ENCODE assay signal across 28 cellular contexts in the genomic region with DNA sequence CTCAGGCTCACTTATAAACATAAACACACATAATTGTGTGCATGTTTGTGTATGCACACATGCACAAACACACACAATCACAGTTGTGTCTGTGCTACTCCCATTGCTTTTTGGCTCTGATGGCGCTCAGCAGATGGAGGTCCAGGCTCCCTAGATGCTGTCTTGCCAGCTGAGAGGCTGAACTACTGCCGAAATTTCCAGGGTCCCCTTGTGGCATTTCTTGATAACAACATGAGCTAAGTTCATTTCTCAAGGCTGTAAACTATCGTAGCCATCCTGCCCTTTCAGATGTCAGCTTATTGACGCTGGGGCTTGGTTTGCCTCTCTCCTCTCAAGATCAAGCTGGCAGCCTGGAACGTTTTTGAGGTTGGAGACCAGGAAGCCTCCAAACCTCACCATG.
A peak's percentile ranks its signal among the peaks of the same experiment; 100 is the strongest.
DNase-seq lines count a peak whose midpoint lies in the region; ATAC-seq and TF ChIP-seq lines count a peak whose summit lies in the region.
"Had no signal": no experiment of that assay in that cellular context is flagged by ENCODE, and none has a peak within 500 bp of the region (broad histone marks: within the 10 kb centered on the region; RNA-seq: fewer than 3 reads in every experiment).

No MANE protein-coding gene starts in this region.

- peak overlapping the region in 7 of 11 experiments; percentile 4 to 81 (median 21); a peak in 6 of 22 replicates for H3K4me2 ChIP-seq in BLaER1 treated with 17β-estradiol and CSF1 and Interleukin-3, amounts not matched to agents 10 nM and 100 nM
- H3K4me2 ChIP-seq in H9 (ENCODE audit: insufficient read depth, insufficient read length, low read length) = no peak overlapping the region
- no peak overlapping the region for H3K4me2 ChIP-seq in hepatocyte
- H3K4me2 ChIP-seq: smooth muscle cell had no signal

- peaks cover 0 to 20% (median 0%) of the 10 kb centered on the region in 11 experiments; a peak in 3 of 22 replicates for H3K36me3 ChIP-seq in BLaER1 treated with 17β-estradiol and CSF1 and Interleukin-3, amounts not matched to agents 10 nM and 100 nM
- no peaks in the 10 kb centered on the region for H3K36me3 ChIP-seq in endodermal cell (ENCODE audit: control insufficient read depth, insufficient read depth, low read length)
- H3K36me3 ChIP-seq in hepatocyte (replicated peaks; ENCODE audit: insufficient read depth, low read depth) = no peaks in the 10 kb centered on the region
- H3K36me3 ChIP-seq: right atrium auricular region, SJSA1, tibial artery, vagina had no signal

- H3K14ac ChIP-seq in H9 (ENCODE audit: insufficient read depth, low read length) = no peak overlapping the region

- H3K27ac ChIP-seq in BLaER1 treated with 17β-estradiol and CSF1 and Interleukin-3, amounts not matched to agents 10 nM and 100 nM = peak overlapping the region in 6 of 11 experiments; percentile 15 to 100 (median 98); a peak in 11 of 22 replicates
- H3K27ac ChIP-seq in H9 (ENCODE audit: insufficient read length, low read depth, low read length) = no peak overlapping the region
- no peak overlapping the region for H3K27ac ChIP-seq in endodermal cell (ENCODE audit: low read depth, low read length)
- H3K27ac ChIP-seq in hepatocyte = no peak overlapping the region
- H3K27ac ChIP-seq: C4-2B, right atrium auricular region, SJSA1, tibial artery, vagina had no signal

- no peak overlapping the region for H3K56ac ChIP-seq in H9 (ENCODE audit: insufficient read length, low read depth, low read length)

- no peaks in the 10 kb centered on the region for H4K20me1 ChIP-seq in BLaER1 treated with 17β-estradiol and CSF1 and Interleukin-3, amounts not matched to agents 10 nM and 100 nM
- H4K20me1 ChIP-seq in H9 (ENCODE audit: control insufficient read depth, insufficient read depth, insufficient read length) (no peaks in the 10 kb centered on the region), hepatocyte (ENCODE audit: insufficient read depth, poor library complexity, severe bottlenecking) (no peaks in the 10 kb centered on the region)

- H4K8ac ChIP-seq in H9 (replicated peaks; ENCODE audit: insufficient read length, low read depth, low read length) = no peak overlapping the region

- no peak overlapping the region for H3K18ac ChIP-seq in H9 (ENCODE audit: insufficient read length, low read depth, low read length)

- H3K23me2 ChIP-seq in H9 (ENCODE audit: insufficient read length, low read depth, low read length, poor library complexity, severe bottlenecking) = no peaks in the 10 kb centered on the region

- H3K79me1 ChIP-seq in H9 (ENCODE audit: insufficient read depth, low read depth, low read length, poor library complexity, severe bottlenecking) = no peaks in the 10 kb centered on the region

- WGBS in H9 (ENCODE audit: extremely low coverage, insufficient read length, low lambda C conversion rate) = no CpG with 5 or more reads among the region's 5 CpGs
- 90 to 92% methylated on average over 5 of the region's 5 CpGs for WGBS in endodermal cell (ENCODE audit: insufficient coverage in 1 of 2, insufficient read length in 1 of 2), 2 experiments
- 87% methylated on average over 5 of the region's 5 CpGs for WGBS in hepatocyte (ENCODE audit: low lambda C conversion rate, missing lambda C conversion rate)

- H3K4me1 ChIP-seq in BLaER1 treated with 17β-estradiol and CSF1 and Interleukin-3, amounts not matched to agents 10 nM and 100 nM = peaks cover 24 to 58% (median 55%) of the 10 kb centered on the region in 10 experiments
- no peaks in the 10 kb centered on the region for H3K4me1 ChIP-seq in H9 (ENCODE audit: insufficient read depth, low read length)
- no peaks in the 10 kb centered on the region for H3K4me1 ChIP-seq in endodermal cell (ENCODE audit: control insufficient read depth, insufficient read depth, low read length)
- H3K4me1 ChIP-seq in hepatocyte (ENCODE audit: insufficient read depth) = no peaks in the 10 kb centered on the region
- H3K4me1 ChIP-seq: right atrium auricular region, vagina had no signal

- H3K36me3 Mint-ChIP-seq in H9 (ENCODE audit: insufficient read depth in 1 of 3, low read depth in 3 of 3) (no peaks in the 10 kb centered on the region; a peak in 1 of 7 replicates), endodermal cell (ENCODE audit: low read depth) (no peaks in the 10 kb centered on the region)

- H3K9me3 Mint-ChIP-seq in H9 (no peaks in the 10 kb centered on the region), endodermal cell (peaks cover 3% of the 10 kb centered on the region)
- H3K9me3 Mint-ChIP-seq: activated T-cell treated with anti-CD3 and anti-CD28 coated beads, Interleukin-2, amount 50 U/mL, for 72 hours had no signal

- 0 out of 22 replicates have a peak, but pooled peaks cover 0 to 3% (median 0%) of the 10 kb centered on the region in 11 experiments for H3K27me3 ChIP-seq in BLaER1 treated with 17β-estradiol and CSF1 and Interleukin-3, amounts not matched to agents 10 nM and 100 nM
- H3K27me3 ChIP-seq in H9 (ENCODE audit: insufficient read depth, low read length) (no peaks in the 10 kb centered on the region; the same call in 1 of the 2 replicates), endodermal cell (ENCODE audit: control insufficient read depth, insufficient read depth, low read length, poor library complexity, severe bottlenecking) (no peaks in the 10 kb centered on the region), hepatocyte (no peaks in the 10 kb centered on the region)
- H3K27me3 ChIP-seq: right atrium auricular region, tibial artery, vagina had no signal

- H3K9me2 ChIP-seq in hepatocyte (replicated peaks; ENCODE audit: insufficient read depth) = no peaks in the 10 kb centered on the region

- H3K4me1 Mint-ChIP-seq in H9 = no peaks in the 10 kb centered on the region
- H3K4me1 Mint-ChIP-seq in endodermal cell = no peaks in the 10 kb centered on the region
- H3K4me1 Mint-ChIP-seq: neural crest cell had no signal

- no peak overlapping the region for H4K91ac ChIP-seq in H9 (ENCODE audit: insufficient read length, low read depth, low read length)

- no peak overlapping the region for H2BK12ac ChIP-seq in H9 (ENCODE audit: insufficient read length, low read depth, low read length)

- H4K5ac ChIP-seq in H9 (ENCODE audit: insufficient read length, low read depth, low read length) = no peak overlapping the region

- no peak overlapping the region for H2AK5ac ChIP-seq in H9 (ENCODE audit: insufficient read length, low read length)

- H3K4me3 ChIP-seq in BLaER1 treated with 17β-estradiol and CSF1 and Interleukin-3, amounts not matched to agents 10 nM and 100 nM = no peak overlapping the region
- H3K4me3 ChIP-seq in endodermal cell (ENCODE audit: low read length) (no peak overlapping the region), hepatocyte (no peak overlapping the region)
- H3K4me3 ChIP-seq: K562, right atrium auricular region, SJSA1, smooth muscle cell, tibial artery, vagina had no signal

- peaks cover 17 to 70% (median 40%) of the 10 kb centered on the region in 11 experiments for H3K9me3 ChIP-seq in BLaER1 treated with 17β-estradiol and CSF1 and Interleukin-3, amounts not matched to agents 10 nM and 100 nM (replicated peaks in 1 of 11)
- H3K9me3 ChIP-seq in H9 (ENCODE audit: control insufficient read depth, low read depth, low read length) = no peaks in the 10 kb centered on the region
- H3K9me3 ChIP-seq in endodermal cell (ENCODE audit: control insufficient read depth, low read length) = peaks cover 4% of the 10 kb centered on the region
- H3K9me3 ChIP-seq in hepatocyte (ENCODE audit: low read depth) = no peaks in the 10 kb centered on the region
- H3K9me3 ChIP-seq: right atrium auricular region, vagina had no signal

- H3K4ac ChIP-seq in H9 (ENCODE audit: low read depth, low read length) = no peak overlapping the region

- H3K23ac ChIP-seq in H9 (ENCODE audit: insufficient read length, low read depth, low read length) = no peak overlapping the region

- H3K4me3 Mint-ChIP-seq in H9 (no peak overlapping the region), endodermal cell (no peak overlapping the region)
- H3K4me3 Mint-ChIP-seq: activated naive CD8-positive, alpha-beta T cell treated with anti-CD3 and anti-CD28 coated beads, Interleukin-2, amount 50 U/mL, for 24 hours; activated T-cell treated with anti-CD3 and anti-CD28 coated beads, Interleukin-2, amount 50 U/mL, for 72 hours; neural crest cell had no signal

- no peak for ATAC-seq in GM19324 (IDR thresholded peaks at IDR 0.05; ENCODE audit: low FRiP score, unreplicated experiment)
- ATAC-seq: activated naive CD8-positive, alpha-beta T cell treated with anti-CD3 and anti-CD28 coated beads, Interleukin-2, amount 50 U/mL, for 24 hours; activated T-cell treated with anti-CD3 and anti-CD28 coated beads, Interleukin-2, amount 50 U/mL, for 72 hours; esophagus mucosa; K562; left ventricle myocardium superior had no signal

- no peak overlapping the region for H3K9ac ChIP-seq in BLaER1 treated with 17β-estradiol and CSF1 and Interleukin-3, amounts not matched to agents 10 nM and 100 nM
- H3K9ac ChIP-seq in H9 (ENCODE audit: extremely low read depth, insufficient read length, low read length) (no peak overlapping the region), endodermal cell (ENCODE audit: extremely low read depth, low read length, poor library complexity, severe bottlenecking) (no peak overlapping the region)

- no peak overlapping the region for H2BK120ac ChIP-seq in H9 (ENCODE audit: low read depth, low read length, poor library complexity, severe bottlenecking)

- H2AFZ ChIP-seq in H9 (ENCODE audit: low read length) (no peak overlapping the region), hepatocyte (no peak overlapping the region)

- H3K79me2 ChIP-seq in H9 (ENCODE audit: insufficient read depth, low read length) = no peaks in the 10 kb centered on the region
- H3K79me2 ChIP-seq in hepatocyte = no peaks in the 10 kb centered on the region

- TF ChIP-seq CTCF in H9 (conservative IDR thresholded peaks at IDR 0.05) (0 out of 3 replicates have a peak, but pooled peaks have one; percentile 28), endodermal cell (conservative IDR thresholded peaks at IDR 0.05) (peak; percentile 26), hepatocyte (IDR thresholded peaks at IDR 0.05; ENCODE audit: poor library complexity) (no peak)

- H3T11ph ChIP-seq in H9 (ENCODE audit: low read length) = no peak overlapping the region

- no peak overlapping the region for H2BK5ac ChIP-seq in H9 (ENCODE audit: insufficient read length, low read length)

- DNase-seq in H9 = no peak
- DNase-seq in OCI-M1 (lab: John Stamatoyannopoulos, UW) = peak; percentile 21
- no peak for DNase-seq in endodermal cell
- no peak for DNase-seq in hepatocyte (ENCODE audit: low spot score)
- no peak for DNase-seq in mesenteric fat pad (ENCODE audit: low spot score)
- DNase-seq: activated CD4-positive, alpha-beta T cell treated with anti-CD3 and anti-CD28 coated beads, Interleukin-2, amount 50 U/mL, for 48 hours; activated naive CD8-positive, alpha-beta T cell treated with anti-CD3 and anti-CD28 coated beads, Interleukin-2, amount 50 U/mL, for 24 hours; activated T-cell treated with anti-CD3 and anti-CD28 coated beads, Interleukin-2, amount 50 U/mL, for 72 hours; caudate nucleus; COR-L47; cortex of kidney; foreskin fibroblast; left ventricle myocardium superior; mesendoderm; NCI-H1436 treated with DMSO at 0.1 percent for 48 hours; posterior cingulate gyrus; stimulated activated CD4-positive, alpha-beta T cell treated with anti-CD3 and anti-CD28 coated beads, Interleukin-2, amount 100 ng/mL, for 48 hours; tibial artery had no signal

- H3K27ac Mint-ChIP-seq in H9 = no peak overlapping the region; a peak in 2 of 7 replicates
- no peak overlapping the region for H3K27ac Mint-ChIP-seq in endodermal cell
- H3K27ac Mint-ChIP-seq: activated naive CD8-positive, alpha-beta T cell treated with anti-CD3 and anti-CD28 coated beads, Interleukin-2, amount 50 U/mL, for 24 hours; activated T-cell treated with anti-CD3 and anti-CD28 coated beads, Interleukin-2, amount 50 U/mL, for 72 hours had no signal

- no peak overlapping the region for H2BK15ac ChIP-seq in H9 (ENCODE audit: low read depth, low read length)

- H3K27me3 Mint-ChIP-seq in H9 (ENCODE audit: low read depth) = peaks cover 3% of the 10 kb centered on the region
- H3K27me3 Mint-ChIP-seq in endodermal cell (ENCODE audit: insufficient read depth) = peaks cover 21% of the 10 kb centered on the region

- no peak overlapping the region for H2BK20ac ChIP-seq in H9 (ENCODE audit: low read depth, low read length, poor library complexity, severe bottlenecking)

Comparison
In these comparisons a context has a peak if more than half of its experiments do, and no peak if none do; other contexts are left out.
1. H3K27ac ChIP-seq: peak in BLaER1 treated with 17β-estradiol and CSF1 and Interleukin-3, amounts not matched to agents 10 nM and 100 nM (6 of 11); none in H9 (single experiment), endodermal cell (single experiment) and hepatocyte (single experiment).
2. H3K4me2 ChIP-seq: peak in BLaER1 treated with 17β-estradiol and CSF1 and Interleukin-3, amounts not matched to agents 10 nM and 100 nM (7 of 11); none in H9 (single experiment) and hepatocyte (single experiment).